In the genomic region with DNA sequence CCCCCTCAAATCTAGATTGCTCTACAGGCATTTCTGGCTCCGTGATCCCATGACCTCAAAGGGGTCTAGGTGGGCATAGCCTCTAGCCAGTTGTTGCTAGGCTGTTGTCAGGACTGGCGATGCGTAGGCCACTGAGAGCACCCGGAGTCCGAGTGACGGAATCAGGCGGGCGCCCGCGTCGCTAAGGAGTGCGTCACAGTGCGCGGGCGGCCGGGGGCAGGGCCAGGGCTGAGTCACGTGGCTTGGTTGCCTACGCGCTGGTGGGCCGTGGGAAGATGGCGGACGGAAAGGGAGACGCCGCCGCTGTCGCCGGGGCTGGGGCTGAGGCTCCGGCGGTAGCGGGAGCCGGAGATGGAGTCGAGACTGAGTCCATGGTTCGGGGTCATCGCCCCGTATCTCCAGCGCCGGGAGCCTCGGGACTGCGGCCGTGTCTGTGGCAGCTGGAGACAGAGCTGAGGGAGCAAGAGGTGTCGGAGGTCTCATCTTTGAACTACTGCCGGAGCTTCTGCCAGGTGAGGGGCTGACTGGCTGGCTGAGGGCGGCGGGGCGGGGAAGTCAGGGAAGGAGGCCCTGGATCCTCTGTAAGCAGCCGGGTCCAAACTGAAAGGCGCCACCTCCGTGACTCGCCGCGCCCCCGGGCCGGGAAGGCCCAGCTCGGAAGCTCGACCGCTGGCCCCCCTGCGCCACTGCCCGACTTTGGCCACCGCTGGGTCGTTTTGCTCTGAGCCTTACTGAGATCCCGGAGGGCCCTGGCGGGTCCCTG, we compare ENCODE assay signal across 8 cellular contexts. TPM values are rescaled to one million over a fixed set of nuclear protein-coding genes. Genes with fewer than 3 reads are reported as not detected.
A peak's percentile ranks its signal among the peaks of the same experiment; 100 is the strongest.
DNase-seq lines count a peak whose midpoint lies in the region; ATAC-seq and TF ChIP-seq lines count a peak whose summit lies in the region.

A gene with protein sequence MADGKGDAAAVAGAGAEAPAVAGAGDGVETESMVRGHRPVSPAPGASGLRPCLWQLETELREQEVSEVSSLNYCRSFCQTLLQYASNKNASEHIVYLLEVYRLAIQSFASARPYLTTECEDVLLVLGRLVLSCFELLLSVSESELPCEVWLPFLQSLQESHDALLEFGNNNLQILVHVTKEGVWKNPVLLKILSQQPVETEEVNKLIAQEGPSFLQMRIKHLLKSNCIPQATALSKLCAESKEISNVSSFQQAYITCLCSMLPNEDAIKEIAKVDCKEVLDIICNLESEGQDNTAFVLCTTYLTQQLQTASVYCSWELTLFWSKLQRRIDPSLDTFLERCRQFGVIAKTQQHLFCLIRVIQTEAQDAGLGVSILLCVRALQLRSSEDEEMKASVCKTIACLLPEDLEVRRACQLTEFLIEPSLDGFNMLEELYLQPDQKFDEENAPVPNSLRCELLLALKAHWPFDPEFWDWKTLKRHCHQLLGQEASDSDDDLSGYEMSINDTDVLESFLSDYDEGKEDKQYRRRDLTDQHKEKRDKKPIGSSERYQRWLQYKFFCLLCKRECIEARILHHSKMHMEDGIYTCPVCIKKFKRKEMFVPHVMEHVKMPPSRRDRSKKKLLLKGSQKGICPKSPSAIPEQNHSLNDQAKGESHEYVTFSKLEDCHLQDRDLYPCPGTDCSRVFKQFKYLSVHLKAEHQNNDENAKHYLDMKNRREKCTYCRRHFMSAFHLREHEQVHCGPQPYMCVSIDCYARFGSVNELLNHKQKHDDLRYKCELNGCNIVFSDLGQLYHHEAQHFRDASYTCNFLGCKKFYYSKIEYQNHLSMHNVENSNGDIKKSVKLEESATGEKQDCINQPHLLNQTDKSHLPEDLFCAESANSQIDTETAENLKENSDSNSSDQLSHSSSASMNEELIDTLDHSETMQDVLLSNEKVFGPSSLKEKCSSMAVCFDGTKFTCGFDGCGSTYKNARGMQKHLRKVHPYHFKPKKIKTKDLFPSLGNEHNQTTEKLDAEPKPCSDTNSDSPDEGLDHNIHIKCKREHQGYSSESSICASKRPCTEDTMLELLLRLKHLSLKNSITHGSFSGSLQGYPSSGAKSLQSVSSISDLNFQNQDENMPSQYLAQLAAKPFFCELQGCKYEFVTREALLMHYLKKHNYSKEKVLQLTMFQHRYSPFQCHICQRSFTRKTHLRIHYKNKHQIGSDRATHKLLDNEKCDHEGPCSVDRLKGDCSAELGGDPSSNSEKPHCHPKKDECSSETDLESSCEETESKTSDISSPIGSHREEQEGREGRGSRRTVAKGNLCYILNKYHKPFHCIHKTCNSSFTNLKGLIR (N-terminal part only) (plus strand): TSS at position 263 of the 763 bp plus-strand sequence. CDS start 13 bp downstream, at position 276.

- WGBS in lung, 2 donors: 0% methylated on average over 62 of the region's 62 CpGs

- peak; percentile 93 to 95 (median 94) for DNase-seq in CD4-positive, alpha-beta memory T cell
- peak; percentile 76 for DNase-seq in HS-27A (ENCODE audit: low read depth)
- DNase-seq in NK-92 (lab: John Stamatoyannopoulos, UW; ENCODE audit: unreplicated experiment): peak; percentile 67
- peak; percentile 96 for DNase-seq in activated CD8-positive, alpha-beta T cell treated with anti-CD3 and anti-CD28 coated beads, Interleukin-2, amount 10 ng/mL, durations not matched to agents 7 days and 5 days
- peak; percentile 93 for DNase-seq in effector CD4-positive, alpha-beta T cell
- peak; percentile 94 for DNase-seq in lung (ENCODE audit: low spot score)
- peak; percentile 93 to 96 (median 93) for DNase-seq in stimulated activated CD4-positive, alpha-beta T cell treated with anti-CD3 and anti-CD28 coated beads, TNF-alpha, amount 100 ng/mL, for 24 hours (ENCODE audit: low read depth in 3 of 3)

- intact Hi-C loops in CD4-positive, alpha-beta memory T cell (cut with micrococcal nuclease): loop anchor here (1.0 to 2.0 kb wide), 3 partner anchors 97 to 153 kb away; a partner anchor contains a TSS

- POLR2A ChIA-PET in CD4-positive, alpha-beta memory T cell (lab: Charles Lee; ENCODE audit: partially characterized antibody): interaction anchor here (0.6 to 3.5 kb wide), 10 partner anchors 81 to 289 kb away, joined by 3 to 18 read pairs (median 5); a partner anchor contains a TSS
- POLR2A ChIA-PET in activated CD8-positive, alpha-beta T cell treated with anti-CD3 and anti-CD28 coated beads, Interleukin-2, amount 10 ng/mL, durations not matched to agents 7 days and 5 days (lab: Charles Lee): interaction anchor here (0.6 to 1.3 kb wide), 8 partner anchors 9 to 244 kb away, joined by 3 to 4 read pairs (median 3); a partner anchor contains a TSS

- peak within 1 kb of the TSS in 1 of 7 donors; percentile 99 for H3K27ac Mint-ChIP-seq in CD4-positive, alpha-beta memory T cell
- H3K27ac Mint-ChIP-seq in activated CD8-positive, alpha-beta T cell treated with anti-CD3 and anti-CD28 coated beads, Interleukin-2, amount 10 ng/mL, durations not matched to agents 7 days and 5 days: peak within 1 kb of the TSS; percentile 36

- no peak for TF ChIP-seq CTCF in lung (IDR thresholded peaks at IDR 0.05; ENCODE audit: control extremely low read depth, extremely low read depth)

- H3K36me3 ChIP-seq in CD4-positive, alpha-beta memory T cell (ENCODE audit: insufficient read depth, low read length): no peaks in the 10 kb centered on the region
- no peaks in the 10 kb centered on the region for H3K36me3 ChIP-seq in lung (ENCODE audit: control insufficient read depth in 2 of 2, insufficient read depth in 2 of 2, low read length in 2 of 2)

- peaks cover 49% of the 10 kb centered on the region for H3K4me1 ChIP-seq in CD4-positive, alpha-beta memory T cell (ENCODE audit: insufficient read depth, low read length)
- H3K4me1 ChIP-seq in lung (ENCODE audit: control insufficient read depth in 2 of 2, insufficient read depth in 2 of 2, low read length in 2 of 2): peaks cover 0 to 17% of the 10 kb centered on the region in 2 donors

- no peaks in the 10 kb centered on the region for H3K9me3 ChIP-seq in CD4-positive, alpha-beta memory T cell (ENCODE audit: control insufficient read depth in 1 of 2, low read length in 2 of 2)
- H3K9me3 ChIP-seq in lung (ENCODE audit: control insufficient read depth in 2 of 2, insufficient read depth in 1 of 2, low read length in 1 of 2): no peaks in the 10 kb centered on the region

- H3K4me3 ChIP-seq in CD4-positive, alpha-beta memory T cell (ENCODE audit: low read length in 2 of 2): peak within 1 kb of the TSS; percentile 77 to 94
- peak within 1 kb of the TSS; percentile 89 for H3K4me3 ChIP-seq in lung

- no peaks in the 10 kb centered on the region for H3K27me3 Mint-ChIP-seq in CD4-positive, alpha-beta memory T cell
- no peaks in the 10 kb centered on the region for H3K27me3 Mint-ChIP-seq in activated CD8-positive, alpha-beta T cell treated with anti-CD3 and anti-CD28 coated beads, Interleukin-2, amount 10 ng/mL, durations not matched to agents 7 days and 5 days (ENCODE audit: low read depth)

- H3K9me3 Mint-ChIP-seq in CD4-positive, alpha-beta memory T cell: no peaks in the 10 kb centered on the region
- H3K9me3 Mint-ChIP-seq in activated CD8-positive, alpha-beta T cell treated with anti-CD3 and anti-CD28 coated beads, Interleukin-2, amount 10 ng/mL, durations not matched to agents 7 days and 5 days (ENCODE audit: insufficient read depth): no peaks in the 10 kb centered on the region

- H3K4me1 Mint-ChIP-seq in CD4-positive, alpha-beta memory T cell: peaks cover 8 to 29% (median 19%) of the 10 kb centered on the region in 4 donors
- H3K4me1 Mint-ChIP-seq in activated CD8-positive, alpha-beta T cell treated with anti-CD3 and anti-CD28 coated beads, Interleukin-2, amount 10 ng/mL, durations not matched to agents 7 days and 5 days (ENCODE audit: low read depth): peaks cover 15% of the 10 kb centered on the region

- H3K4me3 Mint-ChIP-seq in CD4-positive, alpha-beta memory T cell: peak within 1 kb of the TSS in 1 of 8 donors; percentile 60
- no peak within 1 kb of the TSS for H3K4me3 Mint-ChIP-seq in activated CD8-positive, alpha-beta T cell treated with anti-CD3 and anti-CD28 coated beads, Interleukin-2, amount 10 ng/mL, durations not matched to agents 7 days and 5 days

- peaks cover 0 to 7% of the 10 kb centered on the region in 2 donors for H3K36me3 Mint-ChIP-seq in CD4-positive, alpha-beta memory T cell
- H3K36me3 Mint-ChIP-seq in activated CD8-positive, alpha-beta T cell treated with anti-CD3 and anti-CD28 coated beads, Interleukin-2, amount 10 ng/mL, durations not matched to agents 7 days and 5 days (ENCODE audit: low read depth): peaks cover 19% of the 10 kb centered on the region

- CTCF ChIA-PET in CD4-positive, alpha-beta memory T cell (lab: Charles Lee; ENCODE audit: partially characterized antibody): interaction anchor here (0.6 to 3.6 kb wide), 9 partner anchors 9 to 611 kb away, joined by 3 to 25 read pairs (median 3); no protein-coding TSS in a partner anchor
- CTCF ChIA-PET in activated CD8-positive, alpha-beta T cell treated with anti-CD3 and anti-CD28 coated beads, Interleukin-2, amount 10 ng/mL, durations not matched to agents 7 days and 5 days (lab: Charles Lee): interaction anchor here (1.2 to 5.2 kb wide), 9 partner anchors 9 to 178 kb away, joined by 3 to 46 read pairs (median 7); no protein-coding TSS in a partner anchor

- ATAC-seq in GM19467 (IDR thresholded peaks at IDR 0.05; ENCODE audit: unreplicated experiment) (peak; percentile 89), lung (ENCODE audit: insufficient read depth, low FRiP score) (peak; percentile 99)
- ATAC-seq in activated CD8-positive, alpha-beta T cell treated with anti-CD3 and anti-CD28 coated beads, Interleukin-2, amount 10 ng/mL, durations not matched to agents 7 days and 5 days: peak; percentile 96

- H3K27me3 ChIP-seq in CD4-positive, alpha-beta memory T cell (ENCODE audit: insufficient read depth, low read length): no peaks in the 10 kb centered on the region
- H3K27me3 ChIP-seq in lung (ENCODE audit: control insufficient read depth, insufficient read depth): no peaks in the 10 kb centered on the region

- H3K27ac ChIP-seq in CD4-positive, alpha-beta memory T cell (ENCODE audit: low read depth, low read length): peak within 1 kb of the TSS; percentile 97
- H3K27ac ChIP-seq in lung (ENCODE audit: low read depth in 1 of 2, low read length in 1 of 2): peak within 1 kb of the TSS; percentile 93 to 97

RNA-seq across cellular contexts. Expression of the gene that starts here (rescaled TPM):
- 10 to 100 TPM; 23.0 to 23.4 TPM for total RNA-seq in CD4-positive, alpha-beta memory T cell
- 1 to 10 TPM; 7.6 to 9.9 TPM for polyA plus RNA-seq in CD4-positive, alpha-beta memory T cell
- 10 to 100 TPM; 20.4 to 22.3 TPM for total RNA-seq in activated CD8-positive, alpha-beta T cell treated with anti-CD3 and anti-CD28 coated beads, Interleukin-2, amount 10 ng/mL, durations not matched to agents 7 days and 5 days
- total RNA-seq in lung: 10 to 100 TPM; 10.9 to 43.1 TPM
- polyA plus RNA-seq in lung: 1 to 10 TPM; 3.5 to 6.1 TPM

Comparison
In these comparisons a context has a peak if more than half of its experiments do, and no peak if none do; other contexts are left out.
1. Peak in every context shown above with its lines: DNase-seq, ATAC-seq, H3K4me3 ChIP-seq and H3K27ac ChIP-seq.